Comparison of ENCODE assay signal across 9 cellular contexts in the genomic region with DNA sequence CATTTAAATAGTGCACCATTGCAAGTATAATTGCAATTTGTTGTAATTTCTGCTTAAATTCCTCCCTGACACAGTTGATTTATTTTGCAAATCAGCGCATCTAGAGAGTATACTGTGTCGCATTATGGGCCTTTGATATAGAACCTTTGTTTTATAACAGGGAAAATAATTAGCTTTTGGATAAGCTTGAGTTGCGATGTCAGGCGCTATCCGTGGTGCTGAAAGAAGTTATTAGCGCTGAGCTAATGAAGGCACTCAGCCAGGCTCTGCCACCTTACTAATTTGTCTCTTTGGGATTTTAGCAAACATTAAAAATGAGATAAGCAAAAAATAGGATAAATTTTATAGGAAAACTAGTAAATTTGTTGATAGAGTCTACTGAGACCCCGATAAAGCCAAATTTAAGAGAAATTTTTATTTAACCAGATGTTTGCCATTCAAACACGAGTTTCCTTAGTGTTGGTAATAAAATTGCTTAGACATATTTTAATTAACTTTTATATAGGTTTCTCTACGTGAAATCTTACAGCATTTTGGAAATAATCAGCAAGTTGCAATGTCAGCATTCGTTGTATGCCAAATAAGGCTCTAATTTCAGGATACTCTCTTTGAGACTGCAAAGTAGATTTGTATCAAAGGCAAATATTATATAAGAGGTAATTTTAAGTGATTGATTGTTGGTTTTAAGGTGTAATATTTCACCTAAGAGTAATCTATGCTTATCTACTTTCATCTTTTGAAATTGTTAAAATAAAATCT.
DNase-seq lines count a peak whose midpoint lies in the region; ATAC-seq and TF ChIP-seq lines count a peak whose summit lies in the region.
"Had no signal": no experiment of that assay in that cellular context is flagged by ENCODE, and none has a peak within 500 bp of the region (broad histone marks: within the 10 kb centered on the region; RNA-seq: fewer than 3 reads in every experiment).

No MANE protein-coding gene starts in this region.

- H2AFZ ChIP-seq in MM.1S (ENCODE audit: low read length) (no peak overlapping the region), mammary epithelial cell (ENCODE audit: low read depth, low read length) (no peak overlapping the region)

- no peaks in the 10 kb centered on the region for H3K4me1 ChIP-seq in MM.1S (ENCODE audit: low read length)
- H3K4me1 ChIP-seq in mammary epithelial cell (ENCODE audit: insufficient read depth, low read length): no peaks in the 10 kb centered on the region

- no peak for ATAC-seq in GM21529 (IDR thresholded peaks at IDR 0.05; ENCODE audit: unreplicated experiment)

- H3K9ac ChIP-seq in MM.1S (ENCODE audit: low read length) (no peak overlapping the region), mammary epithelial cell (ENCODE audit: insufficient read depth, low read length) (no peak overlapping the region)

- peak; percentile 18 for DNase-seq in NCI-H1436 (lab: John Stamatoyannopoulos, UW)
- no peak for DNase-seq in NCI-H1436 treated with DMSO at 0.1 percent for 48 hours (lab: John Stamatoyannopoulos, UW)
- peak; percentile 61 for DNase-seq in MM.1S
- peak; percentile 19 for DNase-seq in mammary epithelial cell
- peak; percentile 56 for DNase-seq in myocyte (ENCODE audit: low read depth)
- DNase-seq in NK-92 (lab: John Stamatoyannopoulos, UW; ENCODE audit: unreplicated experiment): no peak
- no peak for DNase-seq in NCI-H524 (lab: John Stamatoyannopoulos, UW)
- DNase-seq: NCI-H2171 treated with DMSO at 0.1 percent for 48 hours had no signal

- H3F3A ChIP-seq in MM.1S (ENCODE audit: insufficient read depth, low read length): no peaks in the 10 kb centered on the region

- TF ChIP-seq CTCF in MM.1S (IDR thresholded peaks at IDR 0.05; ENCODE audit: low read length) (no peak), mammary epithelial cell (conservative IDR thresholded peaks at IDR 0.05 in 1 of 2, IDR thresholded peaks at IDR 0.05 in 1 of 2; ENCODE audit: extremely low read depth in 1 of 2, insufficient read depth in 1 of 2, low read depth in 1 of 2, low read length in 2 of 2) (no peak)

- no peak overlapping the region for H3K4me2 ChIP-seq in MM.1S (ENCODE audit: low read depth, low read length)
- H3K4me2 ChIP-seq in mammary epithelial cell (ENCODE audit: insufficient read depth, low read depth, low read length): no peak overlapping the region

- no TSS peak for BruUV-seq in mammary epithelial cell (replicated peaks; lab: Mats Ljungman, UMichigan)

- H3K36me3 ChIP-seq in MM.1S (replicated peaks; ENCODE audit: insufficient read depth, low read length) (no peaks in the 10 kb centered on the region), mammary epithelial cell (ENCODE audit: insufficient read depth, low read length) (no peaks in the 10 kb centered on the region)

- in situ Hi-C loops in mammary epithelial cell (cut with MboI; ENCODE audit: low sequenced_read_pairs in 2 of 2): no loop called here

- no peaks in the 10 kb centered on the region for H3K9me3 ChIP-seq in MM.1S (replicated peaks; ENCODE audit: insufficient read depth, low read length)
- H3K9me3 ChIP-seq in mammary epithelial cell (replicated peaks; ENCODE audit: insufficient read depth, low read length): no peaks in the 10 kb centered on the region

- no peaks in the 10 kb centered on the region for H3K27me3 ChIP-seq in MM.1S (replicated peaks; ENCODE audit: insufficient read depth, low read length)
- H3K27me3 ChIP-seq in mammary epithelial cell (ENCODE audit: insufficient read depth, low read length): no peaks in the 10 kb centered on the region

- WGBS in mammary epithelial cell (ENCODE audit: low coverage, missing lambda C conversion rate): 17% methylated on average over 10 of the region's 10 CpGs

- H4K20me1 ChIP-seq in MM.1S (ENCODE audit: insufficient read depth, low read length) (no peaks in the 10 kb centered on the region), mammary epithelial cell (ENCODE audit: insufficient read depth, low read length) (no peaks in the 10 kb centered on the region)

- H3K4me3 ChIP-seq in MM.1S (ENCODE audit: low read length) (no peak overlapping the region), mammary epithelial cell (replicated peaks in 1 of 3; ENCODE audit: insufficient read depth in 1 of 3, low read depth in 2 of 3, low read length in 3 of 3) (no peak overlapping the region)

- H3K9me2 ChIP-seq in MM.1S (replicated peaks; ENCODE audit: insufficient read depth, low read length): no peaks in the 10 kb centered on the region

- H3K27ac ChIP-seq in MM.1S (ENCODE audit: low read length): no peak overlapping the region
- no peak overlapping the region for H3K27ac ChIP-seq in mammary epithelial cell (ENCODE audit: insufficient read depth, low read depth, low read length)

- no peaks in the 10 kb centered on the region for H3K79me2 ChIP-seq in MM.1S (ENCODE audit: low read length)
- no peaks in the 10 kb centered on the region for H3K79me2 ChIP-seq in mammary epithelial cell (ENCODE audit: insufficient read depth, low read length)

- CTCF ChIA-PET in mammary epithelial cell (lab: Charles Lee; ENCODE audit: low non-redundant PET): interaction anchor here (0.6 kb wide), 1 partner anchor 70 kb away, joined by 3 read pairs; no protein-coding TSS in a partner anchor

- dilution Hi-C loops in mammary epithelial cell (cut with HindIII; ENCODE audit: low sequenced_read_pairs): no loop called here

- intact Hi-C loops in mammary epithelial cell (cut with micrococcal nuclease): loop anchor here (5.0 kb wide), 1 partner anchor 417 kb away; no protein-coding TSS in a partner anchor

Comparison
In these comparisons a context has a peak if more than half of its experiments do, and no peak if none do; other contexts are left out.
1. DNase-seq: peak in NCI-H1436 (single experiment), MM.1S (single experiment), mammary epithelial cell (single experiment) and myocyte (single experiment); none in NCI-H1436 treated with DMSO at 0.1 percent for 48 hours (single experiment), NK-92 (single experiment) and NCI-H524 (0 of 2).